In genomic region chr12:121443193-121443829, GRCh38 we compare ENCODE assay signal across 8 cellular contexts. TPM values are rescaled to one million over a fixed set of nuclear protein-coding genes. Genes with fewer than 3 reads are reported as not detected.
A peak's percentile ranks its signal among the peaks of the same experiment; 100 is the strongest.
DNase-seq lines count a peak whose midpoint lies in the region; ATAC-seq, FAIRE-seq and TF ChIP-seq lines count a peak whose summit lies in the region.

No MANE protein-coding gene starts in this region.

- peak; percentile 92 for FAIRE-seq in endothelial cell of umbilical vein (lab: Jason Lieb, UNC)

- no peak overlapping the region for H2AFZ ChIP-seq in HCT116 (ENCODE audit: low read depth, low read length, poor library complexity, severe bottlenecking)
- H2AFZ ChIP-seq in endothelial cell of umbilical vein (ENCODE audit: low read depth, low read length) = no peak overlapping the region

- H3K9me3 ChIP-seq in HCT116 (ENCODE audit: control insufficient read depth in 1 of 2, insufficient read depth in 1 of 2, low read depth in 1 of 2, low read length in 2 of 2) = no peaks in the 10 kb centered on the region
- H3K9me3 ChIP-seq in endothelial cell of umbilical vein (replicated peaks; ENCODE audit: control insufficient read depth, insufficient read depth, low read length) = no peaks in the 10 kb centered on the region

- H3K9me1 ChIP-seq in endothelial cell of umbilical vein (replicated peaks; ENCODE audit: control insufficient read depth, extremely low read depth, insufficient read depth, low read length) = no peaks in the 10 kb centered on the region

- H3K27me3 ChIP-seq in HCT116 (ENCODE audit: insufficient read depth, low read length) = no peaks in the 10 kb centered on the region
- H3K27me3 ChIP-seq in endothelial cell of umbilical vein (ENCODE audit: control insufficient read depth in 2 of 2, insufficient read depth in 2 of 2, low read length in 2 of 2) = no peaks in the 10 kb centered on the region

- CTCF ChIA-PET in HCT116 (lab: Charles Lee) = interaction anchor here (0.6 to 3.2 kb wide), 14 partner anchors 9 to 382 kb away, joined by 3 to 19 read pairs (median 4); no protein-coding TSS in a partner anchor
- CTCF ChIA-PET in endothelial cell of umbilical vein (lab: Charles Lee) = interaction anchor here (0.6 to 8.5 kb wide), 33 partner anchors 10 to 383 kb away, joined by 3 to 110 read pairs (median 4); partner anchors contain the start of gene ANAPC5

- TF ChIP-seq POLR2A in HCT116 (IDR thresholded peaks at IDR 0.05; ENCODE audit: borderline replicate concordance, extremely low read depth, insufficient read depth, insufficient read length) = no peak
- no peak for TF ChIP-seq POLR2A in endothelial cell of umbilical vein (IDR thresholded peaks at IDR 0.05; ENCODE audit: low read depth, low read length)

- no peak overlapping the region for H3K9ac ChIP-seq in HCT116 (ENCODE audit: low read length)
- no peak overlapping the region for H3K9ac ChIP-seq in endothelial cell of umbilical vein (replicated peaks; ENCODE audit: extremely low read depth, insufficient read depth, low read length)

- RAD21 ChIA-PET in HCT116 (lab: Charles Lee; ENCODE audit: low non-redundant PET in 1 of 2, low total read pairs in 2 of 2, uncharacterized antibody in 2 of 2, unreplicated experiment in 2 of 2) = interaction anchor here in 1 of 2 experiments (0.6 to 0.7 kb wide), 3 partner anchors 49 to 612 kb away, joined by 3 to 4 read pairs (median 3); no protein-coding TSS in a partner anchor

- ATAC-seq in HCT116 (peak; percentile 98), HG03095 (IDR thresholded peaks at IDR 0.05; ENCODE audit: unreplicated experiment) (no peak)

- POLR2A ChIA-PET in HCT116 (lab: Charles Lee) = interaction anchor here (0.6 to 1.0 kb wide), 2 partner anchors 9 to 43 kb away, joined by 3 to 4 read pairs; partner anchors contain the start of gene RNF34
- POLR2A ChIA-PET in endothelial cell of umbilical vein (lab: Charles Lee) = no interaction called here

- BruUV-seq in HCT116 (replicated peaks; lab: Mats Ljungman, UMichigan) = no TSS peak
- no TSS peak for BruUV-seq in endothelial cell of umbilical vein (replicated peaks; lab: Mats Ljungman, UMichigan)

- intact Hi-C loops in HCT116 (cut with micrococcal nuclease) (loop anchor here (1.0 to 5.0 kb wide), 2 partner anchors 109 to 381 kb away; no protein-coding TSS in a partner anchor), endothelial cell of umbilical vein (cut with micrococcal nuclease) (loop anchor here (1.0 to 5.0 kb wide), 3 partner anchors 91 to 383 kb away; partner anchors contain the start of gene ANAPC5)

- no peaks in the 10 kb centered on the region for H3K9me2 ChIP-seq in HCT116 (ENCODE audit: insufficient read depth)

- H3K4me3 ChIP-seq in HCT116 (replicated peaks in 1 of 2; ENCODE audit: low read depth in 1 of 2, low read length in 2 of 2) (no peak overlapping the region), endothelial cell of umbilical vein (replicated peaks in 1 of 3; ENCODE audit: insufficient read depth in 1 of 3, low read depth in 1 of 3, low read length in 3 of 3) (no peak overlapping the region)

- dilution Hi-C loops in endothelial cell of umbilical vein (cut with MboI; ENCODE audit: extremely low pct_ligation_motif_present, low sequenced_read_pairs) = no loop called here

- TF ChIP-seq RAD21 in HCT116 (IDR thresholded peaks at IDR 0.05; ENCODE audit: low read depth) = peak; percentile 84

- H3K36me3 ChIP-seq in HCT116 (ENCODE audit: control insufficient read depth in 1 of 2, insufficient read depth in 2 of 2, low read length in 2 of 2) (peaks cover 16 to 19% of the 10 kb centered on the region in 2 experiments; a peak in 3 of 4 replicates), endothelial cell of umbilical vein (ENCODE audit: control insufficient read depth in 2 of 2, extremely low read depth in 1 of 2, insufficient read depth in 2 of 2, low read length in 2 of 2) (peaks cover 3 to 26% of the 10 kb centered on the region in 2 experiments)

- H3K79me2 ChIP-seq in HCT116 (ENCODE audit: insufficient read depth, low read length) = peaks cover 5% of the 10 kb centered on the region; the same call in 1 of the 2 replicates
- no peaks in the 10 kb centered on the region for H3K79me2 ChIP-seq in endothelial cell of umbilical vein (ENCODE audit: control insufficient read depth, insufficient read depth, low read length)

- TF ChIP-seq CTCF in HCT116 (IDR thresholded peaks at IDR 0.05 in 2 of 3, conservative IDR thresholded peaks at IDR 0.05 in 1 of 3; ENCODE audit: borderline replicate concordance in 1 of 3, insufficient read depth in 1 of 3, low read depth in 2 of 3, low read length in 2 of 3) (peak; percentile 81 to 92 (median 89)), endothelial cell of umbilical vein (IDR thresholded peaks at IDR 0.05; ENCODE audit: extremely low read depth in 1 of 2, insufficient read depth in 1 of 2, low read depth in 1 of 2, low read length in 2 of 2) (peak; percentile 91 to 98)

- no peak overlapping the region for H3K27ac ChIP-seq in HCT116 (ENCODE audit: low read depth, low read length)
- no peak overlapping the region for H3K27ac ChIP-seq in endothelial cell of umbilical vein (ENCODE audit: insufficient read depth, low read depth, low read length)

- H3K4me1 ChIP-seq in HCT116 (ENCODE audit: control insufficient read depth in 1 of 2, insufficient read depth in 2 of 2, low read length in 2 of 2) (peaks cover 0 to 3% of the 10 kb centered on the region in 2 experiments; a peak in 1 of 4 replicates), endothelial cell of umbilical vein (ENCODE audit: control insufficient read depth, extremely low read depth, insufficient read depth, low read length) (no peaks in the 10 kb centered on the region)

- H3K4me2 ChIP-seq in HCT116 (ENCODE audit: low read length) (no peak overlapping the region), endothelial cell of umbilical vein (ENCODE audit: insufficient read depth, low read length) (no peak overlapping the region)

- H4K20me1 ChIP-seq in HCT116 (ENCODE audit: insufficient read depth) (no peaks in the 10 kb centered on the region), endothelial cell of umbilical vein (replicated peaks; ENCODE audit: control insufficient read depth, extremely low read depth, insufficient read depth, low read length) (no peaks in the 10 kb centered on the region)

- DNase-seq in C1 segment of cervical spinal cord (lab: John Stamatoyannopoulos, UW) (peak in 13 of 14 donors; percentile 32 to 86 (median 68)), HCT116 (ENCODE audit: low read depth, low spot score) (peak; percentile 24), NCI-H748 (lab: John Stamatoyannopoulos, UW; ENCODE audit: unreplicated experiment) (peak; percentile 63), endothelial cell of umbilical vein (ENCODE audit: low read depth, low spot score) (peak; percentile 65), midbrain (lab: John Stamatoyannopoulos, UW) (peak; percentile 85)
- DNase-seq in activated CD8-positive, alpha-beta memory T cell treated with anti-CD3 and anti-CD28 coated beads, Interleukin-2, amount 50 U/mL, for 4 hours = peak; percentile 76
- peak; percentile 24 to 48 for DNase-seq in stimulated activated CD8-positive, alpha-beta memory T cell treated with anti-CD3 and anti-CD28 coated beads, Interleukin-2, amount 100 ng/mL, for 1 hour (ENCODE audit: low read depth in 2 of 2)

TF ChIP-seq in HCT116, 20 proteins besides CTCF, POLR2A, EP300 and RAD21 (continues in another document):
- TF ChIP-seq EZH2phosphoT487 (IDR thresholded peaks at IDR 0.05; ENCODE audit: borderline replicate concordance) (no peak), EGR1 (IDR thresholded peaks at IDR 0.05; ENCODE audit: low read depth) (peak; percentile 51), EZH2 (IDR thresholded peaks at IDR 0.05) (no peak)

TF ChIP-seq in endothelial cell of umbilical vein, 7 proteins besides CTCF, POLR2A, EP300 and RAD21:
- TF ChIP-seq POLR2AphosphoS5 (IDR thresholded peaks at IDR 0.05; ENCODE audit: insufficient read depth, low read depth, low read length) = no peak
- TF ChIP-seq, protein P1, sequence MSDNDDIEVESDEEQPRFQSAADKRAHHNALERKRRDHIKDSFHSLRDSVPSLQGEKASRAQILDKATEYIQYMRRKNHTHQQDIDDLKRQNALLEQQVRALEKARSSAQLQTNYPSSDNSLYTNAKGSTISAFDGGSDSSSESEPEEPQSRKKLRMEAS (IDR thresholded peaks at IDR 0.05; ENCODE audit: insufficient read depth, insufficient read length) = no peak
- TF ChIP-seq MYC (IDR thresholded peaks at IDR 0.05; ENCODE audit: low read depth, low read length) = no peak
- TF ChIP-seq FOS (IDR thresholded peaks at IDR 0.05; ENCODE audit: borderline replicate concordance, insufficient read depth, low read length) = no peak
- TF ChIP-seq EZH2 (IDR thresholded peaks at IDR 0.05; ENCODE audit: borderline replicate concordance, low read depth, low read length, severe bottlenecking) = no peak
- TF ChIP-seq JUN (IDR thresholded peaks at IDR 0.05; ENCODE audit: borderline replicate concordance, insufficient read depth, insufficient read length, low read depth) = no peak

RNA-seq across cellular contexts. Expression of gene RNF34, which starts 43.4 kb away (rescaled TPM):
- 47.8 TPM for total RNA-seq in HCT116 (2021; ENCODE audit: unreplicated experiment)
- polyA plus RNA-seq in HCT116 (2012) = 73.3 and 74.2 TPM in 2 replicates
- 51.1 and 57.1 TPM in 2 replicates for total RNA-seq in endothelial cell of umbilical vein
- polyA plus RNA-seq in endothelial cell of umbilical vein = 31.9 and 37.6 TPM in 2 replicates
- polyA plus RNA-seq in endothelial cell of umbilical vein (2011; cell fraction: cytosol; rRNA removed) = 41.4 and 44.3 TPM in 2 replicates
- 70.6 and 82.3 TPM in 2 replicates for polyA plus RNA-seq in endothelial cell of umbilical vein (2011; cell fraction: nucleus; rRNA removed)
- polyA plus RNA-seq in endothelial cell of umbilical vein (2012) = 52.3 and 65.9 TPM in 2 replicates
- polyA minus RNA-seq in endothelial cell of umbilical vein = 173 and 239 TPM in 2 replicates
- 37.7 TPM for polyA minus RNA-seq in endothelial cell of umbilical vein (2011; cell fraction: cytosol; rRNA and poly(A)+ RNA removed)
- polyA minus RNA-seq in endothelial cell of umbilical vein (2011; cell fraction: nucleus; rRNA and poly(A)+ RNA removed) = 50.4 and 53.9 TPM in 2 replicates

Comparison
In these comparisons a context has a peak if more than half of its experiments do, and no peak if none do; other contexts are left out.
1. DNase-seq: peak in every context shown above with its lines; median percentile 85 in midbrain; 76 in activated CD8-positive, alpha-beta memory T cell treated with anti-CD3 and anti-CD28 coated beads, Interleukin-2, amount 50 U/mL, for 4 hours; 68 in C1 segment of cervical spinal cord; 65 in endothelial cell of umbilical vein; 63 in NCI-H748; 36 in stimulated activated CD8-positive, alpha-beta memory T cell treated with anti-CD3 and anti-CD28 coated beads, Interleukin-2, amount 100 ng/mL, for 1 hour; 24 in HCT116.